ENCODE assay signal across 8 cellular contexts in the genomic region with DNA sequence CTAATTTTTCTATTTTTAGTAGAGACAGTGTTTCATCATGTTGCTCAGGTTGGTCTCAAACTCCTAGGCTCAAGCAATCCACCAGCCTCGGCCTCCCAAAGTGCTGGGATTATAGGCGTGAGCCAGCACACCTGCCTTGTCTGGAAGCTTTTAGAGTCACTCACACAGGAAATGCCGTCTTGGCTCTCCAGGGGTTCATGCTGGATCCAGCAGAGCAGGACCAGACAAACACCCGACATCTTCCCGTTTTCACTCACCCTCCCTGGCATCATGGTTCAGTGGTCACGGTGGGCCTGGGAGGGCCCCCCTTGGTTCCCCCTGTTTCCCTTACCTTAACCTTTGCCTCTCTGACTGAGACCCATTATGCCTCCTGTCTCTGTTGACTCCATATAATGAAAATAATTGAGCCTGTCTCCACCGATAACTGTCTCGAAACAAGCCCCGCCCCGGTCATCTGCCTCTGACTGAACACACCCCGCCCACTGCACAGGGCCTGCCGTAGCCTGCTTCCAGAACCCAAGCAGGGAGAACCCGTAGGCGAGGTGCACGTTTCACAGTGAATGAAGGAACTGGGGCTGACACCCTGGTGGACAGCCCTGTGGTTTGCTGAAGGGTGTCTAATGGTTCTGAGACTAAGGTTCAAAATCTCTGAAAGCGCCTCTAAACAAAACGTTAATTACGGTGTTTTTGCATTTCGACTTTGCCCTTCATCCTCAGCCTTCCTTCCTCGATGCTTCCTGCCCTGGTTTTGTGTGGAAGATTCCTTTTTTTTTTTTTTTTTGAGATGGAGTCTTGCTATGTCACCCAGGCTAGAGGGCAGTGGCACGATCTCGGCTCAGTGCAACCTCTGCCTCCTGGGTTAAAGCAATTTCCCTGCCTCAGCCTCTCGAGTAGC. TPM values are rescaled to one million over a fixed set of nuclear protein-coding genes. Genes with fewer than 3 reads are reported as not detected.
DNase-seq lines count a peak whose midpoint lies in the region; ATAC-seq and TF ChIP-seq lines count a peak whose summit lies in the region.

No MANE protein-coding gene starts in this region.

- no peak overlapping the region for H3K4me3 Mint-ChIP-seq in chondrocyte (ENCODE audit: unreplicated experiment)

- in situ Hi-C loops in GM13977 (cut with MboI; ENCODE audit: low pct_unique_long_range_greater_than_20kb, low sequenced_read_pairs, unreplicated experiment) = no loop called here

- DNase-seq in A673 (ENCODE audit: low spot score) = peak; percentile 91
- DNase-seq in NCI-H2171 (lab: John Stamatoyannopoulos, UW) = peak; percentile 28
- DNase-seq in Right ventricle myocardium inferior (ENCODE audit: missing footprints) = peak; percentile 80
- no peak for DNase-seq in upper lobe of right lung
- DNase-seq in DMS114 treated with DMSO at 0.1 percent for 48 hours (lab: John Stamatoyannopoulos, UW; ENCODE audit: unreplicated experiment) = no peak
- no peak for DNase-seq in GM13977 (ENCODE audit: low spot score)
- DNase-seq in chondrocyte (ENCODE audit: low spot score) = no peak

- peak overlapping the region; percentile 39 for H3K4me3 ChIP-seq in A673 (ENCODE audit: low read depth, low read length, poor library complexity, severe bottlenecking)
- no peak overlapping the region for H3K4me3 ChIP-seq in upper lobe of right lung

- intact Hi-C loops in A673 (cut with micrococcal nuclease; ENCODE audit: unreplicated experiment) = loop anchor here (2.0 kb wide), 1 partner anchor 22 kb away; no protein-coding TSS in a partner anchor
- intact Hi-C loops in Right ventricle myocardium inferior (cut with DNase I) = no loop called here
- intact Hi-C loops in upper lobe of right lung (cut with DNase I) = no loop called here

- H3K4me1 ChIP-seq in A673 (ENCODE audit: insufficient read depth, low read length, poor library complexity, severe bottlenecking) = peaks cover 54% of the 10 kb centered on the region
- peaks cover 16% of the 10 kb centered on the region for H3K4me1 ChIP-seq in upper lobe of right lung

- TF ChIP-seq CTCF in A673 (conservative IDR thresholded peaks at IDR 0.05; ENCODE audit: low read depth, low read length) (no peak), upper lobe of right lung (IDR thresholded peaks at IDR 0.05) (no peak), GM13977 (IDR thresholded peaks at IDR 0.05; ENCODE audit: extremely low read depth, insufficient read depth, missing control alignments) (no peak), chondrocyte (IDR thresholded peaks at IDR 0.05) (no peak)

- H3K36me3 Mint-ChIP-seq in chondrocyte (ENCODE audit: low read depth) = peaks cover 2% of the 10 kb centered on the region

- POLR2A ChIA-PET in A673 (lab: Charles Lee; ENCODE audit: low non-redundant PET) = no interaction called here

- H3K9me3 Mint-ChIP-seq in chondrocyte (ENCODE audit: low read depth) = no peaks in the 10 kb centered on the region

- CTCF ChIA-PET in A673 (lab: Charles Lee) = no interaction called here

- no peak overlapping the region for H3K27ac Mint-ChIP-seq in chondrocyte (ENCODE audit: unreplicated experiment)

- H3K9me3 ChIP-seq in A673 (ENCODE audit: low read depth, low read length, poor library complexity, severe bottlenecking) = no peaks in the 10 kb centered on the region
- no peaks in the 10 kb centered on the region for H3K9me3 ChIP-seq in upper lobe of right lung

- H3K4me1 Mint-ChIP-seq in chondrocyte (ENCODE audit: low read depth) = peaks cover 24% of the 10 kb centered on the region

- H3K27me3 Mint-ChIP-seq in chondrocyte (ENCODE audit: low read depth) = peaks cover 5% of the 10 kb centered on the region

- H3K27me3 ChIP-seq in A673 (replicated peaks; ENCODE audit: insufficient read depth, low read depth, low read length, poor library complexity) (no peaks in the 10 kb centered on the region), upper lobe of right lung (no peaks in the 10 kb centered on the region)

- ATAC-seq in GM21447 (IDR thresholded peaks at IDR 0.05; ENCODE audit: unreplicated experiment) (peak; percentile 49), Right ventricle myocardium inferior (no peak), upper lobe of right lung (peak; percentile 22)

- H3K27ac ChIP-seq in A673 (ENCODE audit: low read depth, low read length, poor library complexity, severe bottlenecking) (peak overlapping the region; percentile 84), upper lobe of right lung (peak overlapping the region; percentile 75)

- H3K36me3 ChIP-seq in A673 (ENCODE audit: insufficient read depth, low read length, poor library complexity, severe bottlenecking) (no peaks in the 10 kb centered on the region), upper lobe of right lung (no peaks in the 10 kb centered on the region)

- TSS peak; percentile 81 for BruUV-seq in A673 (replicated peaks; lab: Mats Ljungman, UMichigan)

RNA-seq across cellular contexts. Expression of a gene that starts 39.7 kb away (rescaled TPM):
- 35.5 and 35.6 TPM in 2 replicates for total RNA-seq in A673 (2021)
- 9.7 TPM for total RNA-seq in Right ventricle myocardium inferior
- 89.8 TPM for total RNA-seq in upper lobe of right lung
- 5.3 to 9.6 TPM (median 8.3 TPM) in 3 replicates for total RNA-seq in chondrocyte

Comparison
In these comparisons a context has a peak if more than half of its experiments do, and no peak if none do; other contexts are left out.
1. DNase-seq: peak in A673 (single experiment), NCI-H2171 (single experiment) and Right ventricle myocardium inferior (single experiment); none in upper lobe of right lung (single experiment), DMS114 treated with DMSO at 0.1 percent for 48 hours (single experiment), GM13977 (single experiment) and chondrocyte (single experiment).